ENCODE assay signal across 8 cellular contexts in the genomic region with DNA sequence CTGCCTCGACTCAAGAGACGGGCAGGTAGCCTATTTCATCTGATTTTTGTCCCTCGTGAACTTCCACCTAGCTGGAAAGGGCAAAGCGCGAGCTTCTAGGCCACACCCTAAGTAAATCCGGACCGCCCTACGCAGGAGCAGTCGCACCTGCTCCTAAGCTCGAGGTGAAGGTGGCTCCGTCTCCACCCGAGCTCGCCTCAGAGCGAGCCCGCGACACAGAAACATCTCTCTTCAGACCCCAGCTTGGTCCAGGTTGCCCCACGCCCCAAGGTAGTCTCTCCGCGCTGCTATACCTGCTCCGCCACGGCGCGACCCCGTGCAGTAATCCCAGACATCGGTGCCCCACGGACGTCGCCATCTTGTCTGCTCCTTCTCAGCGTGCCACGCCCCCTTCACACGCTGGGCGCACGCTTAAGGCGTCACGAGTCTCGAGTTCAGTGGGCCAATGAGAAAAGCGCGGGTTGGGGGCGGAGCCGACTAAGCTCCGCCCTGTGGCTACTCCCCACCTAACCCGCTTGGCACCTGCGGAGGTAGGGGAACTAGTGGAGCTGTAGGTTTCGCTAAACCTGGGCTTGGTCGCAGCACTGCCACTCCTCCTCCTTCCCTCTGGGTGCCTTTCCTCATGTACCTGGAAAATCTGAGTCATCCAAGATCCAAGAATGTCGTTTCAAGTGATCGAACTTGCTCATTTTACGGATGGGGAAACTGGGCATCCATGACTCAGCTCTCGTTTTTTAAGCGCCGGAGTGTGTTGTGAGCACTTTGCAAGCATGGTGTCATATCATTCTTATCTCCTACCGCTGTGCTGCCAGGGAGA. TPM values are rescaled to one million over a fixed set of nuclear protein-coding genes. Genes with fewer than 3 reads are reported as not detected.
DNase-seq lines count a peak whose midpoint lies in the region; TF ChIP-seq lines count a peak whose summit lies in the region.

A gene (minus strand): TSS at position 365 of the 817 bp plus-strand sequence. CDS start 7 bp downstream, at position 358.

- no peaks in the 10 kb centered on the region for H3K9me3 ChIP-seq in SK-N-SH

- H3K27me3 Mint-ChIP-seq in HFFc6 (ENCODE audit: insufficient read depth) = peaks cover 3% of the 10 kb centered on the region
- no peaks in the 10 kb centered on the region for H3K27me3 Mint-ChIP-seq in activated naive CD4-positive, alpha-beta T cell treated with anti-CD3 and anti-CD28 coated beads, Interleukin-2, amount 50 U/mL, for 24 hours

- H3K9me3 Mint-ChIP-seq in HFFc6 = no peaks in the 10 kb centered on the region
- no peaks in the 10 kb centered on the region for H3K9me3 Mint-ChIP-seq in activated naive CD4-positive, alpha-beta T cell treated with anti-CD3 and anti-CD28 coated beads, Interleukin-2, amount 50 U/mL, for 24 hours

- no peak for TF ChIP-seq RAD21 in SK-N-SH (IDR thresholded peaks at IDR 0.05; ENCODE audit: low read length)

- H3K79me2 ChIP-seq in SK-N-SH (ENCODE audit: insufficient read depth) = peaks cover 47% of the 10 kb centered on the region

- H3K4me3 ChIP-seq in SK-N-SH (ENCODE audit: low read depth in 2 of 2, low read length in 1 of 2) = peak within 1 kb of the TSS; percentile 83 to 93

- peaks cover 17% of the 10 kb centered on the region for H3K36me3 Mint-ChIP-seq in HFFc6 (ENCODE audit: low read depth)
- H3K36me3 Mint-ChIP-seq in activated naive CD4-positive, alpha-beta T cell treated with anti-CD3 and anti-CD28 coated beads, Interleukin-2, amount 50 U/mL, for 24 hours = peaks cover 5% of the 10 kb centered on the region

- WGBS in SK-N-SH (ENCODE audit: low lambda C conversion rate) = 0% methylated on average over 34 of the region's 52 CpGs

- CTCF ChIA-PET in SK-N-SH (lab: Yijun Ruan, JAX) = interaction anchor here (0.5 to 2.6 kb wide), 15 partner anchors 15 to 333 kb away, joined by 3 to 12 read pairs (median 3); a partner anchor contains a TSS

- peaks cover 14% of the 10 kb centered on the region for H3F3A ChIP-seq in SK-N-SH (replicated peaks; ENCODE audit: insufficient read depth)

- TF ChIP-seq CTCF in HFFc6 (IDR thresholded peaks at IDR 0.05) (no peak), SK-N-SH (IDR thresholded peaks at IDR 0.05) (no peak)

- POLR2A ChIA-PET in SK-N-SH (lab: Yijun Ruan, JAX) = interaction anchor here (0.6 to 1.8 kb wide), 5 partner anchors 15 to 1250 kb away, joined by 3 to 11 read pairs (median 6); a partner anchor contains a TSS

- TF ChIP-seq EP300 in SK-N-SH (IDR thresholded peaks at IDR 0.05; ENCODE audit: borderline replicate concordance in 1 of 2, low read depth in 1 of 2, low read length in 1 of 2) = no peak

- H3K4me1 ChIP-seq in SK-N-SH (ENCODE audit: control insufficient read depth in 1 of 2, insufficient read depth in 2 of 2, low read depth in 1 of 2, low read length in 1 of 2) = peaks cover 5 to 9% of the 10 kb centered on the region in 2 experiments; a peak in 2 of 4 replicates

- H3K4me3 Mint-ChIP-seq in HFFc6 = peak within 1 kb of the TSS; percentile 100
- H3K4me3 Mint-ChIP-seq in activated naive CD4-positive, alpha-beta T cell treated with anti-CD3 and anti-CD28 coated beads, Interleukin-2, amount 50 U/mL, for 24 hours = peak within 1 kb of the TSS; percentile 94

- no peaks in the 10 kb centered on the region for H3K27me3 ChIP-seq in SK-N-SH (ENCODE audit: insufficient read depth)

- peak within 1 kb of the TSS; percentile 76 for H3K4me2 ChIP-seq in SK-N-SH

- H3K27ac Mint-ChIP-seq in HFFc6 = peak within 1 kb of the TSS; percentile 89
- H3K27ac Mint-ChIP-seq in activated naive CD4-positive, alpha-beta T cell treated with anti-CD3 and anti-CD28 coated beads, Interleukin-2, amount 50 U/mL, for 24 hours = peak within 1 kb of the TSS; percentile 96

- H2AFZ ChIP-seq in SK-N-SH (ENCODE audit: low read depth) = peak within 1 kb of the TSS; percentile 87

- H3K9ac ChIP-seq in SK-N-SH = peak within 1 kb of the TSS; percentile 78

- peak; percentile 63 for DNase-seq in GM04503 (ENCODE audit: low read depth)
- DNase-seq in HFFc6 = peak; percentile 83
- DNase-seq in NCI-H1048 (lab: John Stamatoyannopoulos, UW) = peak; percentile 94
- peak; percentile 96 for DNase-seq in SK-N-SH
- peak; percentile 89 for DNase-seq in globus pallidus (ENCODE audit: low spot score)
- peak; percentile 89 for DNase-seq in occipital lobe (lab: John Stamatoyannopoulos, UW)

- H3K4me1 Mint-ChIP-seq in HFFc6 (ENCODE audit: low read depth) = peaks cover 40% of the 10 kb centered on the region
- peaks cover 47% of the 10 kb centered on the region for H3K4me1 Mint-ChIP-seq in activated naive CD4-positive, alpha-beta T cell treated with anti-CD3 and anti-CD28 coated beads, Interleukin-2, amount 50 U/mL, for 24 hours

- H3K36me3 ChIP-seq in SK-N-SH (replicated peaks in 1 of 2; ENCODE audit: control insufficient read depth in 1 of 2, insufficient read depth in 2 of 2, low read length in 1 of 2) = no peaks in the 10 kb centered on the region

- H4K20me1 ChIP-seq in SK-N-SH (ENCODE audit: insufficient read depth) = no peaks in the 10 kb centered on the region; the same call in 1 of the 2 replicates

- no peaks in the 10 kb centered on the region for H3K9me2 ChIP-seq in SK-N-SH

- H3K27ac ChIP-seq in SK-N-SH (ENCODE audit: low read depth in 2 of 2, low read length in 1 of 2) (peak within 1 kb of the TSS; percentile 62 to 71; a peak in 3 of 4 replicates), temporal lobe (ENCODE audit: low read depth, low read length) (peak within 1 kb of the TSS; percentile 36)

TF ChIP-seq in SK-N-SH, 30 proteins besides CTCF, POLR2A, EP300 and RAD21:
- TF ChIP-seq SIN3A (IDR thresholded peaks at IDR 0.05; ENCODE audit: borderline replicate concordance, low read depth, low read length) = peak; percentile 74; the same call in 1 of the 2 replicates
- peak; percentile 95 for TF ChIP-seq MXI1 (IDR thresholded peaks at IDR 0.05; ENCODE audit: low read depth, low read length)
- TF ChIP-seq ELF1 (IDR thresholded peaks at IDR 0.05) = no peak
- TF ChIP-seq YY1 (IDR thresholded peaks at IDR 0.05; ENCODE audit: low read depth) = peak; percentile 97
- TF ChIP-seq EZH2phosphoT487 (IDR thresholded peaks at IDR 0.05; ENCODE audit: borderline replicate concordance, low read depth) = no peak
- TF ChIP-seq NRF1 (IDR thresholded peaks at IDR 0.05; ENCODE audit: low read depth, low read length) = peak; percentile 36; the same call in 1 of the 2 replicates
- peak; percentile 78 for TF ChIP-seq RFX5 (IDR thresholded peaks at IDR 0.05; ENCODE audit: low read length)
- TF ChIP-seq, protein P1, sequence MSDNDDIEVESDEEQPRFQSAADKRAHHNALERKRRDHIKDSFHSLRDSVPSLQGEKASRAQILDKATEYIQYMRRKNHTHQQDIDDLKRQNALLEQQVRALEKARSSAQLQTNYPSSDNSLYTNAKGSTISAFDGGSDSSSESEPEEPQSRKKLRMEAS (IDR thresholded peaks at IDR 0.05; ENCODE audit: low read depth) = peak; percentile 71
- TF ChIP-seq, protein P2, sequence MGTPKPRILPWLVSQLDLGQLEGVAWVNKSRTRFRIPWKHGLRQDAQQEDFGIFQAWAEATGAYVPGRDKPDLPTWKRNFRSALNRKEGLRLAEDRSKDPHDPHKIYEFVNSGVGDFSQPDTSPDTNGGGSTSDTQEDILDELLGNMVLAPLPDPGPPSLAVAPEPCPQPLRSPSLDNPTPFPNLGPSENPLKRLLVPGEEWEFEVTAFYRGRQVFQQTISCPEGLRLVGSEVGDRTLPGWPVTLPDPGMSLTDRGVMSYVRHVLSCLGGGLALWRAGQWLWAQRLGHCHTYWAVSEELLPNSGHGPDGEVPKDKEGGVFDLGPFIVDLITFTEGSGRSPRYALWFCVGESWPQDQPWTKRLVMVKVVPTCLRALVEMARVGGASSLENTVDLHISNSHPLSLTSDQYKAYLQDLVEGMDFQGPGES (IDR thresholded peaks at IDR 0.05; ENCODE audit: low read depth, low read length) = no peak
- peak; percentile 84; the same call in 1 of the 2 replicates for TF ChIP-seq TAF1 (IDR thresholded peaks at IDR 0.05; ENCODE audit: borderline replicate concordance, low read depth, low read length)
- peak; percentile 91 for TF ChIP-seq POLR2AphosphoS5 (IDR thresholded peaks at IDR 0.05; ENCODE audit: low read depth, low read length)
TF ChIP-seq in SK-N-SH: peak in this region for 8.

RNA-seq across cellular contexts. Expression of the gene that starts here (rescaled TPM):
- total RNA-seq in HFFc6 (2021; fragmentation: NEBNext Ultra II Directional; extraction: Animal tissue kit (Norgen Biotek cat#: 25700)) = 10 to 100 TPM; 38.4 to 47.3 (median 43.3) TPM
- 34.9 and 41.4 TPM in 2 replicates for polyA plus RNA-seq in SK-N-SH (2012; rRNA removed)
- 16.3 and 23.2 TPM in 2 replicates for polyA plus RNA-seq in SK-N-SH (2012; cell fraction: cytosol; rRNA removed)
- polyA plus RNA-seq in SK-N-SH (2012; cell fraction: nucleus; rRNA removed) = 105 and 113 TPM in 2 replicates
- total RNA-seq in occipital lobe (37.4 TPM), temporal lobe (22.6 TPM)

Comparison
In these comparisons a context has a peak if more than half of its experiments do, and no peak if none do; other contexts are left out.
1. Peak in every context shown above with its lines: DNase-seq, H3K4me3 ChIP-seq and H3K27ac ChIP-seq.